Comparison of ENCODE assay signal across 20 cellular contexts in genomic region chr3:187484547-187485325, GRCh38.
"Had no signal": no experiment of that assay in that cellular context is flagged by ENCODE, and none has a peak within 500 bp of the region (broad histone marks: within the 10 kb centered on the region; RNA-seq: fewer than 3 reads in every experiment).

No MANE protein-coding gene starts in this region.

- H3K27ac Mint-ChIP-seq: dendritic cell treated with granulocyte-macrophage colony-stimulating factor and Interleukin-4, amounts not matched to agents 40 ng/mL and 50 ng/mL, for 4 days; effector memory CD8-positive, alpha-beta T cell; naive thymus-derived CD4-positive, alpha-beta T cell; nephron progenitor cell; stimulated activated naive B cell treated with anti-CD40 and anti-IgM and Interleukin-4, amounts not matched to agents 10 μg/mL and 1 μg/mL and 100 μg/mL, for 72 hours; stimulated activated naive CD8-positive, alpha-beta T cell treated with anti-CD3 and anti-CD28 coated beads, Interleukin-15, amount 100 ng/mL, for 72 hours had no signal

- DNase-seq: effector memory CD8-positive, alpha-beta T cell; esophagus squamous epithelium; foreskin fibroblast; glutamatergic neuron; lower lobe of right lung; mesenchymal stem cell; naive thymus-derived CD4-positive, alpha-beta T cell; nephron progenitor cell; psoas muscle; retina; stimulated activated CD4-positive, alpha-beta T cell treated with anti-CD3 and anti-CD28 coated beads, Interleukin-2, amount 100 ng/mL, for 24 hours; stimulated activated CD4-positive, alpha-beta T cell treated with anti-CD3 and anti-CD28 coated beads, Interleukin-4, amount 100 ng/mL, for 4 hours; stimulated activated naive B cell treated with anti-CD40 and anti-IgM and Interleukin-4, amounts not matched to agents 10 μg/mL and 1 μg/mL and 100 μg/mL, for 72 hours; stimulated activated naive CD8-positive, alpha-beta T cell treated with anti-CD3 and anti-CD28 coated beads, Interleukin-15, amount 100 ng/mL, for 72 hours; trophoblast cell had no signal

- H3K27ac ChIP-seq: esophagus squamous epithelium, gastroesophageal sphincter, lower lobe of right lung, neutrophil, psoas muscle had no signal

- ATAC-seq: effector memory CD8-positive, alpha-beta T cell; gastroesophageal sphincter; left lobe of liver; lower lobe of right lung; naive thymus-derived CD4-positive, alpha-beta T cell; psoas muscle; sciatic nerve; stimulated activated naive B cell treated with anti-CD40 and anti-IgM and Interleukin-4, amounts not matched to agents 10 μg/mL and 1 μg/mL and 100 μg/mL, for 72 hours; stimulated activated naive CD8-positive, alpha-beta T cell treated with anti-CD3 and anti-CD28 coated beads, Interleukin-15, amount 100 ng/mL, for 72 hours had no signal

- H3K27me3 ChIP-seq: neutrophil had no signal

- H3K4me3 Mint-ChIP-seq: dendritic cell treated with granulocyte-macrophage colony-stimulating factor and Interleukin-4, amounts not matched to agents 40 ng/mL and 50 ng/mL, for 4 days; effector memory CD8-positive, alpha-beta T cell; naive thymus-derived CD4-positive, alpha-beta T cell; nephron progenitor cell; stimulated activated naive B cell treated with anti-CD40 and anti-IgM and Interleukin-4, amounts not matched to agents 10 μg/mL and 1 μg/mL and 100 μg/mL, for 72 hours; stimulated activated naive CD8-positive, alpha-beta T cell treated with anti-CD3 and anti-CD28 coated beads, Interleukin-15, amount 100 ng/mL, for 72 hours had no signal

- H3K9me3 ChIP-seq: esophagus squamous epithelium, gastroesophageal sphincter, lower lobe of right lung, neutrophil had no signal

- H3K9me3 Mint-ChIP-seq: effector memory CD8-positive, alpha-beta T cell; naive thymus-derived CD4-positive, alpha-beta T cell; stimulated activated naive CD8-positive, alpha-beta T cell treated with anti-CD3 and anti-CD28 coated beads, Interleukin-15, amount 100 ng/mL, for 72 hours had no signal

- H3K36me3 Mint-ChIP-seq: naive thymus-derived CD4-positive, alpha-beta T cell; stimulated activated naive B cell treated with anti-CD40 and anti-IgM and Interleukin-4, amounts not matched to agents 10 μg/mL and 1 μg/mL and 100 μg/mL, for 72 hours had no signal

- H3K4me3 ChIP-seq: esophagus squamous epithelium, gastroesophageal sphincter, lower lobe of right lung, psoas muscle had no signal

- H3K4me1 Mint-ChIP-seq: naive thymus-derived CD4-positive, alpha-beta T cell; nephron progenitor cell; stimulated activated naive B cell treated with anti-CD40 and anti-IgM and Interleukin-4, amounts not matched to agents 10 μg/mL and 1 μg/mL and 100 μg/mL, for 72 hours; stimulated activated naive CD8-positive, alpha-beta T cell treated with anti-CD3 and anti-CD28 coated beads, Interleukin-15, amount 100 ng/mL, for 72 hours had no signal

- H3K36me3 ChIP-seq: esophagus squamous epithelium, gastroesophageal sphincter, lower lobe of right lung, neutrophil had no signal

- H3K4me1 ChIP-seq: esophagus squamous epithelium, gastroesophageal sphincter, lower lobe of right lung, psoas muscle had no signal

- H3K27me3 Mint-ChIP-seq: dendritic cell treated with granulocyte-macrophage colony-stimulating factor and Interleukin-4, amounts not matched to agents 40 ng/mL and 50 ng/mL, for 4 days had no signal
